In genomic region chr5:17978954-17979353, GRCh38 we compare ENCODE assay signal across 31 cellular contexts.
"Had no signal": no experiment of that assay in that cellular context is flagged by ENCODE, and none has a peak within 500 bp of the region (broad histone marks: within the 10 kb centered on the region; RNA-seq: fewer than 3 reads in every experiment).

No MANE protein-coding gene starts in this region.

- H3K36me3 Mint-ChIP-seq: natural killer cell; neural progenitor cell; stimulated activated memory B cell treated with anti-CD40 and anti-IgM and Interleukin-4, amounts not matched to agents 10 μg/mL and 1 μg/mL and 100 μg/mL, for 72 hours; type B pancreatic cell had no signal

- H3K36me3 ChIP-seq: neural progenitor cell, ovary, spleen, suprapubic skin, tibial artery, transverse colon, upper lobe of right lung, uterus had no signal

- H3K4me3 Mint-ChIP-seq: natural killer cell; nephron; neural progenitor cell; stimulated activated memory B cell treated with anti-CD40 and anti-IgM and Interleukin-4, amounts not matched to agents 10 μg/mL and 1 μg/mL and 100 μg/mL, for 72 hours; stimulated activated naive CD8-positive, alpha-beta T cell treated with anti-CD3 and anti-CD28 coated beads, Interleukin-15, amount 100 ng/mL, for 72 hours; type B pancreatic cell had no signal

- H3K79me2 ChIP-seq: parathyroid adenoma had no signal

- H3K4me3 ChIP-seq: neural progenitor cell, ovary, psoas muscle, skin epidermis, smooth muscle cell, spleen, suprapubic skin, testis, tibial artery, transverse colon, upper lobe of right lung, uterus had no signal

- H3K4me1 Mint-ChIP-seq: natural killer cell; nephron; neural progenitor cell; stimulated activated memory B cell treated with anti-CD40 and anti-IgM and Interleukin-4, amounts not matched to agents 10 μg/mL and 1 μg/mL and 100 μg/mL, for 72 hours; stimulated activated naive CD8-positive, alpha-beta T cell treated with anti-CD3 and anti-CD28 coated beads, Interleukin-15, amount 100 ng/mL, for 72 hours had no signal

- H3K27ac ChIP-seq: neural progenitor cell, ovary, parathyroid adenoma, psoas muscle, skin epidermis, spleen, suprapubic skin, testis, tibial artery, transverse colon, upper lobe of right lung, uterus had no signal

- H3K27me3 ChIP-seq: neural progenitor cell, ovary, spleen, suprapubic skin, testis, tibial artery, transverse colon, upper lobe of right lung, uterus had no signal

- H2AFZ ChIP-seq: neural progenitor cell, parathyroid adenoma had no signal

- H3K4me1 ChIP-seq: neural progenitor cell, parathyroid adenoma, psoas muscle, spleen, suprapubic skin, testis, tibial artery, transverse colon, upper lobe of right lung, uterus had no signal

- H3K4me2 ChIP-seq: neural progenitor cell, smooth muscle cell had no signal

- H3K9me3 Mint-ChIP-seq: nephron; stimulated activated memory B cell treated with anti-CD40 and anti-IgM and Interleukin-4, amounts not matched to agents 10 μg/mL and 1 μg/mL and 100 μg/mL, for 72 hours; stimulated activated naive CD8-positive, alpha-beta T cell treated with anti-CD3 and anti-CD28 coated beads, Interleukin-15, amount 100 ng/mL, for 72 hours; type B pancreatic cell had no signal

- DNase-seq: natural killer cell; occipital lobe; ovary; posterior cingulate gyrus; psoas muscle; right cardiac atrium; spleen; stimulated activated CD4-positive, alpha-beta T cell treated with anti-CD3 and anti-CD28 coated beads, Interleukin-12 subunit alpha, Interleukin-12 subunit beta, amount 100 ng/mL, for 4 hours; stimulated activated CD4-positive, alpha-beta T cell treated with anti-CD3 and anti-CD28 coated beads, Interleukin-1b, Interleukin-23, amount 100 ng/mL, for 48 hours; stimulated activated CD4-positive, alpha-beta T cell treated with anti-CD3 and anti-CD28 coated beads, Interleukin-4, amount 100 ng/mL, for 1 hour; stimulated activated CD4-positive, alpha-beta T cell treated with anti-CD3 and anti-CD28 coated beads, Interleukin-4, amount 100 ng/mL, for 4 hours; stimulated activated CD8-positive, alpha-beta memory T cell treated with anti-CD3 and anti-CD28 coated beads, Interleukin-4, amount 100 ng/mL, for 48 hours; stimulated activated naive CD4-positive, alpha-beta T cell; stimulated activated naive CD8-positive, alpha-beta T cell treated with anti-CD3 and anti-CD28 coated beads, Interleukin-15, amount 100 ng/mL, for 72 hours; stimulated activated naive CD8-positive, alpha-beta T cell treated with anti-CD3 and anti-CD28 coated beads, Interleukin-15, Interleukin-2, amounts not matched to agents 100 U/mL and 50 U/mL, for 24 hours; substantia nigra; testis; tibial artery; transverse colon; upper lobe of right lung; uterus had no signal

- H3K27me3 Mint-ChIP-seq: progenitor cell of endocrine pancreas; stimulated activated naive CD8-positive, alpha-beta T cell treated with anti-CD3 and anti-CD28 coated beads, Interleukin-15, amount 100 ng/mL, for 72 hours; type B pancreatic cell had no signal

- H3K9ac ChIP-seq: neural progenitor cell, parathyroid adenoma had no signal

- ATAC-seq: natural killer cell; psoas muscle; right cardiac atrium; sciatic nerve; stimulated activated memory B cell treated with anti-CD40 and anti-IgM and Interleukin-4, amounts not matched to agents 10 μg/mL and 1 μg/mL and 100 μg/mL, for 72 hours; stimulated activated naive CD8-positive, alpha-beta T cell treated with anti-CD3 and anti-CD28 coated beads, Interleukin-15, amount 100 ng/mL, for 72 hours; stimulated activated naive CD8-positive, alpha-beta T cell treated with anti-CD3 and anti-CD28 coated beads, Interleukin-15, Interleukin-2, amounts not matched to agents 100 U/mL and 50 U/mL, for 24 hours; upper lobe of right lung had no signal

- H3K9me3 ChIP-seq: ovary, psoas muscle, suprapubic skin, testis, tibial artery, transverse colon, upper lobe of right lung, uterus had no signal

- H3K27ac Mint-ChIP-seq: natural killer cell; nephron; neural progenitor cell; progenitor cell of endocrine pancreas; stimulated activated memory B cell treated with anti-CD40 and anti-IgM and Interleukin-4, amounts not matched to agents 10 μg/mL and 1 μg/mL and 100 μg/mL, for 72 hours; stimulated activated naive CD8-positive, alpha-beta T cell treated with anti-CD3 and anti-CD28 coated beads, Interleukin-15, amount 100 ng/mL, for 72 hours; type B pancreatic cell had no signal
